In genomic region chr2:232115728-232116361, GRCh38 we compare ENCODE assay signal across 6 cellular contexts.
DNase-seq lines count a peak whose midpoint lies in the region; ATAC-seq, FAIRE-seq and TF ChIP-seq lines count a peak whose summit lies in the region.
"Not testable (repeated sequence)": the region's sequence is repeated elsewhere in the genome, so short reads cannot be mapped to it uniquely, and the experiment has no call there.

No MANE protein-coding gene starts in this region.

- not testable (repeated sequence) for TF ChIP-seq CTCF in A549 (IDR thresholded peaks at IDR 0.05); HEK293 (tag by site-specific recombination; IDR thresholded peaks at IDR 0.05); WTC11 (IDR thresholded peaks at IDR 0.05)

- H3K4me3 Mint-ChIP-seq in WTC11; stimulated activated naive B cell treated with anti-CD40 and anti-IgM and Interleukin-4, amounts not matched to agents 10 μg/mL and 1 μg/mL and 100 μg/mL, for 72 hours: not testable (repeated sequence)

- not testable (repeated sequence) for H3K27ac ChIP-seq in A549; HEK293 (ENCODE audit: extremely low read depth, low read depth, low read length)

- H3K9me3 Mint-ChIP-seq in WTC11; stimulated activated naive B cell treated with anti-CD40 and anti-IgM and Interleukin-4, amounts not matched to agents 10 μg/mL and 1 μg/mL and 100 μg/mL, for 72 hours: not testable (repeated sequence)

- H3K27me3 Mint-ChIP-seq in WTC11 (ENCODE audit: low read depth); stimulated activated naive B cell treated with anti-CD40 and anti-IgM and Interleukin-4, amounts not matched to agents 10 μg/mL and 1 μg/mL and 100 μg/mL, for 72 hours: not testable (repeated sequence)

- not testable (repeated sequence) for TF ChIP-seq RAD21 in A549 (conservative IDR thresholded peaks at IDR 0.05 in 1 of 2, IDR thresholded peaks at IDR 0.05 in 1 of 2)

- TF ChIP-seq POLR2A in A549 (IDR thresholded peaks at IDR 0.05; ENCODE audit: low read length): not testable (repeated sequence)

- not testable (repeated sequence) for H3K36me3 ChIP-seq in HEK293 (ENCODE audit: control insufficient read depth in 2 of 2, insufficient read depth in 1 of 2, low read length in 2 of 2)

- H3K36me3 Mint-ChIP-seq in WTC11: not testable (repeated sequence)
- peaks cover 20 to 33% of the 10 kb centered on the region in 2 donors for H3K36me3 Mint-ChIP-seq in stimulated activated naive B cell treated with anti-CD40 and anti-IgM and Interleukin-4, amounts not matched to agents 10 μg/mL and 1 μg/mL and 100 μg/mL, for 72 hours

- WGBS in A549 (ENCODE audit: missing lambda C conversion rate): 93% methylated on average over 6 of the region's 6 CpGs

- H3K4me1 ChIP-seq in A549; HEK293 (ENCODE audit: control insufficient read depth, insufficient read depth, low read length): not testable (repeated sequence)

- ATAC-seq in A549; WTC11; stimulated activated naive B cell treated with anti-CD40 and anti-IgM and Interleukin-4, amounts not matched to agents 10 μg/mL and 1 μg/mL and 100 μg/mL, for 72 hours (replicated peaks): not testable (repeated sequence)

- H3K4me1 Mint-ChIP-seq in WTC11: peaks cover 16% of the 10 kb centered on the region
- H3K4me1 Mint-ChIP-seq in stimulated activated naive B cell treated with anti-CD40 and anti-IgM and Interleukin-4, amounts not matched to agents 10 μg/mL and 1 μg/mL and 100 μg/mL, for 72 hours: peaks cover 9 to 12% of the 10 kb centered on the region in 2 donors

- TF ChIP-seq EP300 in A549 (IDR thresholded peaks at IDR 0.05): not testable (repeated sequence)

- H3K4me2 ChIP-seq in A549: not testable (repeated sequence)

- not testable (repeated sequence) for DNase-seq in A549 (ENCODE audit: low read depth in 1 of 2, low spot score in 1 of 2); WTC11 (ENCODE audit: low spot score); stimulated activated naive B cell treated with anti-CD40 and anti-IgM and Interleukin-4, amounts not matched to agents 10 μg/mL and 1 μg/mL and 100 μg/mL, for 72 hours
- DNase-seq in NCI-H82 treated with DMSO at 0.1 percent for 48 hours (lab: John Stamatoyannopoulos, UW; ENCODE audit: unreplicated experiment): peak; percentile 90
- DNase-seq in myocyte (ENCODE audit: low read depth): peak; percentile 30

- CTCF ChIA-PET in A549 (lab: Yijun Ruan, JAX) (interaction anchor here (0.7 kb wide), 1 partner anchor 230 kb away, joined by 3 read pairs; no protein-coding TSS in a partner anchor), HEK293 (lab: Yijun Ruan, JAX) (interaction anchor here (0.7 kb wide), 1 partner anchor 133 kb away, joined by 3 read pairs; no protein-coding TSS in a partner anchor), WTC11 (lab: Charles Lee) (interaction anchor here (2.3 kb wide), 1 partner anchor 10 kb away, joined by 12 read pairs; no protein-coding TSS in a partner anchor)

- H3K9me3 ChIP-seq in A549; HEK293 (ENCODE audit: control insufficient read depth, insufficient read depth, low read depth, low read length): not testable (repeated sequence)

- POLR2A ChIA-PET in A549 (lab: Yijun Ruan, JAX); HEK293 (lab: Yijun Ruan, JAX); WTC11 (lab: Charles Lee): not testable (repeated sequence)

- FAIRE-seq in A549 (lab: Jason Lieb, UNC): not testable (repeated sequence)

- not testable (repeated sequence) for H3K4me3 ChIP-seq in A549; HEK293 (ENCODE audit: low read depth, low read length)

- H3K27ac Mint-ChIP-seq in WTC11: not testable (repeated sequence)
- peak overlapping the region; percentile 21 for H3K27ac Mint-ChIP-seq in stimulated activated naive B cell treated with anti-CD40 and anti-IgM and Interleukin-4, amounts not matched to agents 10 μg/mL and 1 μg/mL and 100 μg/mL, for 72 hours

TF ChIP-seq in A549, 52 proteins besides CTCF, POLR2A, EP300 and RAD21:
- peak; percentile 39; the same call in 1 of the 2 replicates for TF ChIP-seq ZC3H11A (IDR thresholded peaks at IDR 0.05)

TF ChIP-seq in HEK293, 187 proteins besides CTCF, POLR2A, EP300 and RAD21 (continues in another document):
- TF ChIP-seq ZBTB11 (tag by site-specific recombination; conservative IDR thresholded peaks at IDR 0.05; ENCODE audit: low read depth) (peak; percentile 56), ZNF426 (tag by site-specific recombination; IDR thresholded peaks at IDR 0.05) (peak; percentile 47), ZNF555 (tag by site-specific recombination; conservative IDR thresholded peaks at IDR 0.05) (peak; percentile 42), ZNF394 (tag by site-specific recombination; IDR thresholded peaks at IDR 0.05; ENCODE audit: borderline replicate concordance) (peak; percentile 61; the same call in 1 of the 2 replicates), ZNF202 (tag by site-specific recombination; IDR thresholded peaks at IDR 0.05; ENCODE audit: borderline replicate concordance) (0 out of 2 replicates have a peak, but pooled peaks have one; percentile 9), ZNF623 (tag by site-specific recombination; IDR thresholded peaks at IDR 0.05) (peak; percentile 28; the same call in 1 of the 2 replicates)

TF ChIP-seq in WTC11, 78 proteins besides CTCF, POLR2A, EP300 and RAD21:
- 0 out of 2 replicates have a peak, but pooled peaks have one; percentile 13 for TF ChIP-seq HMGA2 (CRISPR knock-in tag; IDR thresholded peaks at IDR 0.05)
